1 cellular context compared by ENCODE assay signal in the genomic region with DNA sequence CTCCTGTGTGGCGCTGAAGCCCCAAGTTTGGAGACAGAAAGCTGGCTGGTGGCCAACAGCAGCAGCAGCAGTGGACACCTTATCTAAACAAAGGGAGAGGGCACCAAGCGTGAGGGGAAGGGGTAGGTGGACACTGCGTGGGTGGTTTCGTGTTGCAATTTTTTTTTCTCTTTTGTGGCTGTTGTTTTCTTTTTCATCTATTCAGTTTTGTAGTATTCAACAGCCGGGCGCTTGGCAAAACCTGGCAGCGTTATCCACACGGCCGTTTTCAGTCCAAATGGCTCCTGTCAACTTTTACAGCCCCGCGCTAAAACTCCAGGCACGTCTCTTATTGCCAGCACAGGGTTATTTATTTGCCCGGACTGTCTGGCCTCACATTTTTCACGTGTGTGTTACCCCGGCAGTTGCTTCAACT.
TF ChIP-seq lines count a peak whose summit lies in the region.

No MANE protein-coding gene starts in this region.

TF ChIP-seq in GM23338, 12 proteins besides CTCF, POLR2A, EP300 and RAD21 (continued from another document):
- TF ChIP-seq NANOG (IDR thresholded peaks at IDR 0.05; ENCODE audit: borderline replicate concordance): no peak
- TF ChIP-seq, protein P1, sequence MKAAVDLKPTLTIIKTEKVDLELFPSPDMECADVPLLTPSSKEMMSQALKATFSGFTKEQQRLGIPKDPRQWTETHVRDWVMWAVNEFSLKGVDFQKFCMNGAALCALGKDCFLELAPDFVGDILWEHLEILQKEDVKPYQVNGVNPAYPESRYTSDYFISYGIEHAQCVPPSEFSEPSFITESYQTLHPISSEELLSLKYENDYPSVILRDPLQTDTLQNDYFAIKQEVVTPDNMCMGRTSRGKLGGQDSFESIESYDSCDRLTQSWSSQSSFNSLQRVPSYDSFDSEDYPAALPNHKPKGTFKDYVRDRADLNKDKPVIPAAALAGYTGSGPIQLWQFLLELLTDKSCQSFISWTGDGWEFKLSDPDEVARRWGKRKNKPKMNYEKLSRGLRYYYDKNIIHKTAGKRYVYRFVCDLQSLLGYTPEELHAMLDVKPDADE (IDR thresholded peaks at IDR 0.05): no peak
- no peak for TF ChIP-seq ZNF114 (CRISPR knock-in tag; IDR thresholded peaks at IDR 0.05)
- TF ChIP-seq EZH2phosphoT487 (IDR thresholded peaks at IDR 0.05; ENCODE audit: unreplicated experiment): no peak
